ENCODE assay signal across 8 cellular contexts in the genomic region with DNA sequence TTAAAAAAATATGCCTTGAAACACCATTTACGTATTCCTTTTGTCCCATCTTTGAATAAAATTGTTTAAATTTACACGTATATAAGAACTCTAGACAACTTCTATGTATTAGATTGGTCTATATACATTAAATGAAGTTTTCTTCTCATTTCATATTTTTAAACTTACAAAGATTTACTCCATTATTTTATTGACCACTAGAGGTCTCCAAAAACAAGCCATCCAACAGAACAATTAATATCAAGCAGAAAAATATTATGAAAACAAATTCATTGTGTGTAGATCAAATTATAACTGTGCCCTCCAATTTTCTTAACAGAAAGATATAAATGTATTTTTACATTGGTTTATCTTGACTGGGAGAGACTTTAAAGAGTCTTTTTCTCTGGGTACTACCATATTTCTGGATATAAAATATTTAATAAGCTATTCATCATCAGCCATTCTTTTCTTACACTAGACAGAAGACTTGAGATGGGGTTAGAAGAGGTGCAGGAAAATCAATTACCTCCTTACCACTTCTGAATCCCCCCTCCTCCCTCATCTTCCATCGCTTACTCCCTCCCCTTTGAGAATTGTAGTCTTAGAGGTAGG.
A peak's percentile ranks its signal among the peaks of the same experiment; 100 is the strongest.
DNase-seq lines count a peak whose midpoint lies in the region; ATAC-seq, FAIRE-seq and TF ChIP-seq lines count a peak whose summit lies in the region.
"Had no signal": no experiment of that assay in that cellular context is flagged by ENCODE, and none has a peak within 500 bp of the region (broad histone marks: within the 10 kb centered on the region; RNA-seq: fewer than 3 reads in every experiment).

No MANE protein-coding gene starts in this region.

- H3K36me3 ChIP-seq in KOPT-K1 (ENCODE audit: insufficient read depth, low read length) = peaks cover 74% of the 10 kb centered on the region
- no peaks in the 10 kb centered on the region for H3K36me3 ChIP-seq in pancreas

- WGBS in pancreas, 2 donors = 54 to 59% methylated on average over 3 of the region's 3 CpGs

- H3K9me3 ChIP-seq in KOPT-K1 (ENCODE audit: insufficient read depth, low read length, poor library complexity, severe bottlenecking) = no peaks in the 10 kb centered on the region
- H3K9me3 ChIP-seq in pancreas = no peaks in the 10 kb centered on the region

- ATAC-seq in pancreas (no peak), GM19023 (IDR thresholded peaks at IDR 0.05; ENCODE audit: unreplicated experiment) (no peak), GM19463 (IDR thresholded peaks at IDR 0.05; ENCODE audit: unreplicated experiment) (no peak), HG03025 (IDR thresholded peaks at IDR 0.05; ENCODE audit: low FRiP score, unreplicated experiment) (no peak)

- H3K27ac ChIP-seq in KOPT-K1 (ENCODE audit: low read depth, low read length, poor library complexity, severe bottlenecking) = peak overlapping the region; percentile 98
- H3K27ac ChIP-seq in pancreas = no peak overlapping the region

- H3K4me3 ChIP-seq in choroid plexus epithelial cell (ENCODE audit: low read depth, low read length) (no peak overlapping the region), pancreas (no peak overlapping the region)

- no peaks in the 10 kb centered on the region for H3K27me3 ChIP-seq in pancreas

- peak; percentile 98 for FAIRE-seq in pancreas (lab: Jason Lieb, UNC)

- no peaks in the 10 kb centered on the region for H3K4me1 ChIP-seq in pancreas

- intact Hi-C loops in pancreas (cut with DNase I) = loop anchor here in 2 of 3 donors (5.0 to 10.0 kb wide), 2 partner anchors 110 to 117 kb away; no protein-coding TSS in a partner anchor

- DNase-seq in ELR (ENCODE audit: low read depth) (peak; percentile 48), choroid plexus epithelial cell (ENCODE audit: low read depth) (peak; percentile 51), pancreas (no peak)
- DNase-seq: T-helper 2 cell had no signal

- TF ChIP-seq CTCF in choroid plexus epithelial cell (conservative IDR thresholded peaks at IDR 0.05; ENCODE audit: low read depth, low read length) (peak; percentile 59), pancreas (IDR thresholded peaks at IDR 0.05) (peak; percentile 36 to 62 (median 61))

Comparison
In these comparisons a context has a peak if more than half of its experiments do, and no peak if none do; other contexts are left out.
1. DNase-seq: peak in ELR (single experiment) and choroid plexus epithelial cell (single experiment); none in pancreas (0 of 6).